ENCODE assay signal across 8 cellular contexts in the genomic region with DNA sequence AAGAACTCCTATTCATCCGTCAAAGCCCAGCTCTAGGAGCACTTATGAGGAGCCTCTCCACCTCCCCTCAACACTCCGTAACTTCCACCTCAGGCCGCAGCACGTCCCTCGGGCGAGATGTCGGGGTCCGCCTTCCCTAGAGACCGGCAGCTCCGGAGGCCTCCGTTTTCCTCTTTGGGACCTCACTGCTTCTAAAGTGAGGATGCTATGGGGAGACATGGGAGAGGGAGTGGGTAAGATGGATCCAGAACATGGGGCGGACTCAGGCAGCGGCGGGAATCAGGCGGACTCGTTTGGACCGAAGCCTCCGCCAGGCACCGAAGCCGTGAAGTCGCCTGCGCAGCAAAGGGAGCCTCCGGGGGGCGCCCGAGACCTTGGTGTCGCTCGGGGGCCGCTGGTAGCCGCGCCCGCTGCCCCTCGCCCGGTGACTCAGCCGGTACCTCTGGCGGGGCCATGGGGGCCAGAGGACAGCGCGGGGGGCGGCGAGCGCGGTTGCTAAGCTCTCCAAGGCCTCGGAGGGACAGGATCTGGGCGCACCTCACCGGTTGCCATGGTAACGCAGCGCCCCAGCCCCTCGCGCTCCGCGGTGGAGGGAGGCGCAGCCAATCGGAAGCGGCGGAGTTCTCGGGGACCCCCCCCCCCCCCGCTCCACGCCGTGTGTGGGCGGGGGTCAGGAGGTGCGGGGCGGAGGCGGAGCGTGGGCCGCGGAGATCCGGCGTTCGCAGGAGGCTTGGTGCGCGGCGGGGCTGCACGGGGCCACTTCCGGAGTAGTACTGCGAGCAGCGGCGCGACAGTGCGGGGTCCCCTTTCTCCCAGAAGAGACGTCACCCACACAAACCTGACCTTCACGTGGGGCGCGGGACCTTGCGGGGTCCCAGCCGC. TPM values are rescaled to one million over a fixed set of nuclear protein-coding genes. Genes with fewer than 3 reads are reported as not detected.
A peak's percentile ranks its signal among the peaks of the same experiment; 100 is the strongest.
DNase-seq lines count a peak whose midpoint lies in the region; ATAC-seq, FAIRE-seq and TF ChIP-seq lines count a peak whose summit lies in the region.

No MANE protein-coding gene starts in this region.

- peak overlapping the region; percentile 32; the same call in 1 of the 2 replicates for H3K9ac ChIP-seq in OCI-LY3 (ENCODE audit: low read length)

- no peaks in the 10 kb centered on the region for H3K79me2 ChIP-seq in OCI-LY3 (ENCODE audit: low read length)

- no peak for TF ChIP-seq POLR2A in A549 (IDR thresholded peaks at IDR 0.05; ENCODE audit: low read length)

- H3K36me3 ChIP-seq in OCI-LY3 (replicated peaks; ENCODE audit: low read depth, low read length): no peaks in the 10 kb centered on the region

- no peak overlapping the region for H3K27ac Mint-ChIP-seq in neural crest cell (ENCODE audit: unreplicated experiment)

- TF ChIP-seq RAD21 in A549 (conservative IDR thresholded peaks at IDR 0.05 in 1 of 2, IDR thresholded peaks at IDR 0.05 in 1 of 2): peak; percentile 69 to 79

- H2AFZ ChIP-seq in OCI-LY3 (ENCODE audit: low read depth, low read length): no peak overlapping the region

- peak overlapping the region; percentile 86 for H3K4me3 Mint-ChIP-seq in neural crest cell

- peak; percentile 81 for TF ChIP-seq CTCF in A549 (IDR thresholded peaks at IDR 0.05)
- TF ChIP-seq CTCF in OCI-LY3 (IDR thresholded peaks at IDR 0.05; ENCODE audit: low read depth, low read length): peak; percentile 67
- TF ChIP-seq CTCF in neural crest cell (conservative IDR thresholded peaks at IDR 0.05): peak; percentile 67

- FAIRE-seq in A549 (lab: Jason Lieb, UNC) (no peak), GM18507 (lab: Jason Lieb, UNC) (peak; percentile 66)

- H3K4me2 ChIP-seq in A549: peak overlapping the region; percentile 96
- H3K4me2 ChIP-seq in OCI-LY3 (ENCODE audit: low read length): peak overlapping the region; percentile 77

- H3K9me3 Mint-ChIP-seq in neural crest cell: no peaks in the 10 kb centered on the region

- H3K4me1 ChIP-seq in A549: peaks cover 10% of the 10 kb centered on the region; the same call in 2 of the 3 replicates
- H3K4me1 ChIP-seq in OCI-LY3 (ENCODE audit: low read length): peaks cover 13% of the 10 kb centered on the region; the same call in 1 of the 2 replicates

- DNase-seq in A549 (ENCODE audit: low read depth in 1 of 2, low spot score in 1 of 2) (peak; percentile 68 to 84), GM18507 (ENCODE audit: extremely low spot score, insufficient read length, low read depth) (no peak), fibroblast of peridontal ligament (ENCODE audit: extremely low read depth) (peak; percentile 62), neural crest cell (ENCODE audit: low read depth, low spot score) (peak; percentile 51)
- peak; percentile 45 to 67 for DNase-seq in activated T-helper 1 cell treated with anti-CD3 and anti-CD28 coated beads, Interleukin-2, amount 50 U/mL, for 16 hours (ENCODE audit: low read depth in 1 of 2, low spot score in 1 of 2)

- no peaks in the 10 kb centered on the region for H3K9me3 ChIP-seq in A549
- no peaks in the 10 kb centered on the region for H3K9me3 ChIP-seq in OCI-LY3 (ENCODE audit: insufficient read depth, low read length)

- CTCF ChIA-PET in A549 (lab: Yijun Ruan, JAX): interaction anchor here (0.6 to 9.1 kb wide), 55 partner anchors 12 to 358 kb away, joined by 3 to 492 read pairs (median 6); partner anchors contain the start of genes DPH1, OVCA2, SGSM2 and TSR1

- ATAC-seq in A549: peak; percentile 19 to 60; a peak in 4 of 6 replicates
- ATAC-seq in GM19328 (IDR thresholded peaks at IDR 0.05; ENCODE audit: unreplicated experiment): no peak

- TF ChIP-seq EP300 in A549 (IDR thresholded peaks at IDR 0.05): no peak

- 19% methylated on average over 49 of the region's 84 CpGs for WGBS in A549 (ENCODE audit: missing lambda C conversion rate)

- peaks cover 57% of the 10 kb centered on the region for H3K27me3 Mint-ChIP-seq in neural crest cell (ENCODE audit: low read depth)

- peaks cover 22% of the 10 kb centered on the region for H3K4me1 Mint-ChIP-seq in neural crest cell

- H3K27ac ChIP-seq in A549 (peak overlapping the region; percentile 39 to 76; a peak in 5 of 6 replicates), OCI-LY3 (ENCODE audit: low read length) (no peak overlapping the region), temporal lobe (ENCODE audit: low read depth, low read length) (peak overlapping the region; percentile 17)

- H3K4me3 ChIP-seq in A549: peak overlapping the region; percentile 50
- peak overlapping the region; percentile 84 for H3K4me3 ChIP-seq in OCI-LY3 (ENCODE audit: low read length)

- no peaks in the 10 kb centered on the region for H3K27me3 ChIP-seq in OCI-LY3 (ENCODE audit: low read depth, low read length)

- H3K36me3 Mint-ChIP-seq in neural crest cell (ENCODE audit: low read depth): no peaks in the 10 kb centered on the region

- POLR2A ChIA-PET in A549 (lab: Yijun Ruan, JAX): interaction anchor here (0.5 to 1.2 kb wide), 4 partner anchors 192 to 262 kb away, joined by 3 to 8 read pairs (median 4); no protein-coding TSS in a partner anchor

- H4K20me1 ChIP-seq in OCI-LY3 (ENCODE audit: insufficient read depth, low read length): no peaks in the 10 kb centered on the region

TF ChIP-seq in A549, 52 proteins besides CTCF, POLR2A, EP300 and RAD21:
- TF ChIP-seq ZC3H11A (IDR thresholded peaks at IDR 0.05): no peak
- TF ChIP-seq PHF8 (IDR thresholded peaks at IDR 0.05; ENCODE audit: borderline replicate concordance, low read depth): peak; percentile 19; the same call in 1 of the 2 replicates
- no peak for TF ChIP-seq FOSL2 (IDR thresholded peaks at IDR 0.05)
- peak; percentile 71 for TF ChIP-seq FOSL2 (CRISPR knock-in tag; IDR thresholded peaks at IDR 0.05)
- TF ChIP-seq HDAC2 (IDR thresholded peaks at IDR 0.05): peak; percentile 53; the same call in 1 of the 2 replicates
- TF ChIP-seq, protein P1, sequence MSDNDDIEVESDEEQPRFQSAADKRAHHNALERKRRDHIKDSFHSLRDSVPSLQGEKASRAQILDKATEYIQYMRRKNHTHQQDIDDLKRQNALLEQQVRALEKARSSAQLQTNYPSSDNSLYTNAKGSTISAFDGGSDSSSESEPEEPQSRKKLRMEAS (IDR thresholded peaks at IDR 0.05): peak; percentile 56; the same call in 1 of the 2 replicates
- TF ChIP-seq, protein P2, sequence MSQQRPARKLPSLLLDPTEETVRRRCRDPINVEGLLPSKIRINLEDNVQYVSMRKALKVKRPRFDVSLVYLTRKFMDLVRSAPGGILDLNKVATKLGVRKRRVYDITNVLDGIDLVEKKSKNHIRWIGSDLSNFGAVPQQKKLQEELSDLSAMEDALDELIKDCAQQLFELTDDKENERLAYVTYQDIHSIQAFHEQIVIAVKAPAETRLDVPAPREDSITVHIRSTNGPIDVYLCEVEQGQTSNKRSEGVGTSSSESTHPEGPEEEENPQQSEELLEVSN (IDR thresholded peaks at IDR 0.05; ENCODE audit: borderline replicate concordance, low read depth): peak; percentile 64
- TF ChIP-seq RFX5 (IDR thresholded peaks at IDR 0.05): peak; percentile 87
- no peak for TF ChIP-seq SREBF2 (IDR thresholded peaks at IDR 0.05)
- peak; percentile 68 for TF ChIP-seq SMC3 (IDR thresholded peaks at IDR 0.05)
- peak; percentile 62; the same call in 1 of the 2 replicates for TF ChIP-seq RNF2 (IDR thresholded peaks at IDR 0.05; ENCODE audit: borderline replicate concordance, low read depth)
- no peak for TF ChIP-seq MYC (IDR thresholded peaks at IDR 0.05; ENCODE audit: borderline replicate concordance, low read length)
- peak; percentile 64; the same call in 1 of the 2 replicates for TF ChIP-seq KDM1A (IDR thresholded peaks at IDR 0.05; ENCODE audit: low read depth)

RNA-seq across cellular contexts. Expression of gene HIC1, which starts 1.3 kb away (rescaled TPM):
- 0.13 and 0.28 TPM in 2 replicates for polyA plus RNA-seq in A549 (2011; rRNA removed)
- 0.37 and 0.43 TPM in 2 replicates for polyA plus RNA-seq in A549 (2012; cell fraction: cytosol; rRNA removed)
- polyA plus RNA-seq in A549 (2012; cell fraction: nucleus; rRNA removed): 1.7 and 2.1 TPM in 2 replicates
- polyA plus RNA-seq in A549 (2017; fragmentation: RNase III; extraction: RNeasy Plus Mini Kit Qiagen cat#74134 plus additional on column Dnase treatment): 0.70 to 1.5 TPM (median 1.3 TPM) in 3 replicates
- polyA minus RNA-seq in A549 (2011; rRNA and poly(A)+ RNA removed): 0.29 and 0.58 TPM in 2 replicates
- total RNA-seq in neural crest cell: 0.37 and 0.82 TPM in 2 replicates
- 2.5 TPM for total RNA-seq in temporal lobe

RNA-seq across cellular contexts. Expression of gene OVCA2, which starts 11.8 kb away (rescaled TPM):
- 66.3 and 73.1 TPM in 2 replicates for polyA plus RNA-seq in A549 (2011; rRNA removed)
- 77.8 and 108 TPM in 2 replicates for polyA plus RNA-seq in A549 (2012; cell fraction: cytosol; rRNA removed)
- 46.6 and 48.1 TPM in 2 replicates for polyA plus RNA-seq in A549 (2012; cell fraction: nucleus; rRNA removed)
- 54.3 to 56.6 TPM (median 54.6 TPM) in 3 replicates for polyA plus RNA-seq in A549 (2017; fragmentation: RNase III; extraction: RNeasy Plus Mini Kit Qiagen cat#74134 plus additional on column Dnase treatment)
- 60.6 and 72.6 TPM in 2 replicates for polyA minus RNA-seq in A549 (2011; rRNA and poly(A)+ RNA removed)
- total RNA-seq in neural crest cell: 25.6 and 29.8 TPM in 2 replicates
- 8.4 TPM for total RNA-seq in temporal lobe

RNA-seq across cellular contexts. Expression of gene DPH1, which starts 23.7 kb away (rescaled TPM):
- polyA plus RNA-seq in A549 (2011; rRNA removed) (25.5 and 33.0 TPM in 2 replicates), A549 (2017; fragmentation: RNase III; extraction: RNeasy Plus Mini Kit Qiagen cat#74134 plus additional on column Dnase treatment) (33.6 to 42.4 TPM (median 34.4 TPM) in 3 replicates)
- polyA plus RNA-seq in A549 (2012; cell fraction: cytosol; rRNA removed): 44.9 and 53.6 TPM in 2 replicates
- polyA plus RNA-seq in A549 (2012; cell fraction: nucleus; rRNA removed): 178 and 193 TPM in 2 replicates
- polyA minus RNA-seq in A549 (2011; rRNA and poly(A)+ RNA removed): 52.9 and 61.5 TPM in 2 replicates
- total RNA-seq in neural crest cell (29.7 and 35.1 TPM in 2 replicates), temporal lobe (23.1 TPM)

RNA-seq across cellular contexts. Expression of gene RTN4RL1, which starts 28.5 kb away (rescaled TPM):
- 0.39 and 0.46 TPM in 2 replicates for polyA plus RNA-seq in A549 (2011; rRNA removed)
- 0.96 and 1.8 TPM in 2 replicates for polyA plus RNA-seq in A549 (2012; cell fraction: cytosol; rRNA removed)
- 1.8 and 2.1 TPM in 2 replicates for polyA plus RNA-seq in A549 (2012; cell fraction: nucleus; rRNA removed)
- polyA plus RNA-seq in A549 (2017; fragmentation: RNase III; extraction: RNeasy Plus Mini Kit Qiagen cat#74134 plus additional on column Dnase treatment): 1.4 to 1.8 TPM (median 1.5 TPM) in 3 replicates
- polyA minus RNA-seq in A549 (2011; rRNA and poly(A)+ RNA removed): 0.44 and 0.45 TPM in 2 replicates
- total RNA-seq in neural crest cell: 0.36 and 0.47 TPM in 2 replicates
- total RNA-seq in temporal lobe: 18.2 TPM
